8 cellular contexts compared by ENCODE assay signal in the genomic region with DNA sequence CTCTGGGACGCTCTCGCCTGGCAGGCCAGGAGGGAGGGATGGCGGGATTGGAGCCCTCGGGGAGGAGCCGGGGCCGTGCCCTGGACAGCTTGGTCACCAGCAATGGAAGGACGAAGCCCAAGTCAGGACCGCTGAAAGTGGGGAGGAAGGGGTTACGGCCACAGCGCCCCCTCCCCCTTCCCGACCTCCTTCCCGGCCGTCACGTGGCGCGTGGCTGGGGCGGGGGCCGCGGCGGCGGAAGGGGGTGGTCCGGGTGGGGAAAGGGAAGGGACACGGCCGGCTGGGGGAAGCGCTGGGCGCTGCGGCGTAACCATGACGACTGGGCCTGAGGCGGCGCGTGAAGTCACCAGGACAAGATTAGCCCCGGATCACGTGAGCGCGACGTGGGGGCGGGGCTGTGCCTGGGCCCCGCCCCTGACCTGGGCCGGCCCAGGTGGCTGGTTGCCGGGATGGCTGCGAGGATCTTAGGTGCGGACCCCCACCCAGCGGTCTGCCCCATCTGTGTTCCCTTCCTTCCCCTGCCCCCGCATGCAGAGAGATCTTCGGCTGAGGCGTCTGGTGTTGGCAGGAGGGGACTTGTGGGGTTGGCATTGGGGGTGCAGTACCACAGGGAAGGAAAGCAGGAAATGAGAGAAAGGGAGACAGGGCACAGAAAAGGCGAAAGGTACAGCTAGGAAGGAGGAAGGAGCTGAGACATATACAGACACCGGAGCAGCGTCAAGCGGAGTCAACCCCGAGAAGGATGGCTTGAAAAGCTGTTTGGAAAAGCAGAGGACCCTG. TPM values are rescaled to one million over a fixed set of nuclear protein-coding genes. Genes with fewer than 3 reads are reported as not detected.
DNase-seq lines count a peak whose midpoint lies in the region; ATAC-seq lines count a peak whose summit lies in the region.

No MANE protein-coding gene starts in this region.

- H3K36me3 ChIP-seq in ectodermal cell (ENCODE audit: control insufficient read depth, insufficient read depth, low read length) = no peaks in the 10 kb centered on the region

- H3K27ac ChIP-seq in ectodermal cell (ENCODE audit: insufficient read depth, low read depth, low read length, poor library complexity, severe bottlenecking) = peak overlapping the region; percentile 80

- DNase-seq in C1 segment of cervical spinal cord (lab: John Stamatoyannopoulos, UW) = peak; percentile 56 to 97 (median 87)
- peak; percentile 93 for DNase-seq in NCI-H774 (lab: John Stamatoyannopoulos, UW)
- peak; percentile 54 to 80 for DNase-seq in activated CD8-positive, alpha-beta memory T cell treated with anti-CD3 and anti-CD28 coated beads for 1 hour (ENCODE audit: extremely low read depth in 1 of 2, low read depth in 1 of 2)
- peak; percentile 91 to 96 for DNase-seq in lung microvascular endothelial cell (ENCODE audit: low read depth in 2 of 2)
- peak; percentile 71 to 84 (median 72) for DNase-seq in stimulated activated CD4-positive, alpha-beta T cell treated with anti-CD3 and anti-CD28 coated beads, TNF-alpha, amount 100 ng/mL, for 24 hours (ENCODE audit: low read depth in 3 of 3)

- no peaks in the 10 kb centered on the region for H3K9me3 ChIP-seq in ectodermal cell (ENCODE audit: control insufficient read depth, low read length)

- no peaks in the 10 kb centered on the region for H3K27me3 ChIP-seq in ectodermal cell (ENCODE audit: control insufficient read depth, insufficient read depth, low read length, poor library complexity, severe bottlenecking)

- H3K4me1 ChIP-seq in ectodermal cell (ENCODE audit: control insufficient read depth, insufficient read depth, low read length) = peaks cover 30% of the 10 kb centered on the region

- 2% methylated on average over 52 of the region's 52 CpGs for WGBS in ectodermal cell, 2 experiments

- ATAC-seq in GM19372 (IDR thresholded peaks at IDR 0.05; ENCODE audit: low read depth, unreplicated experiment) (peak; percentile 95), HG03558 (IDR thresholded peaks at IDR 0.05; ENCODE audit: extremely low read depth, unreplicated experiment) (peak; percentile 81)

- H3K4me3 ChIP-seq in ectodermal cell (ENCODE audit: insufficient read depth, low read depth, low read length) = peak overlapping the region; percentile 48

RNA-seq across cellular contexts. Expression of a gene that starts 6.2 kb away (rescaled TPM):
- polyA plus RNA-seq in ectodermal cell (2013, experiment 1 of 4) = 37.2 TPM
- polyA plus RNA-seq in ectodermal cell (2013, experiment 2 of 4) = 47.8 TPM
- 30.2 TPM for polyA plus RNA-seq in ectodermal cell (2013, experiment 3 of 4)
- polyA plus RNA-seq in ectodermal cell (2013, experiment 4 of 4) = 44.4 TPM
- total RNA-seq in lung microvascular endothelial cell = 2.4 and 5.7 TPM in 2 replicates

RNA-seq across cellular contexts. Expression of a gene that starts 8.1 kb away (rescaled TPM):
- 69.3 TPM for polyA plus RNA-seq in ectodermal cell (2013, experiment 1 of 4)
- 75.1 TPM for polyA plus RNA-seq in ectodermal cell (2013, experiment 2 of 4)
- polyA plus RNA-seq in ectodermal cell (2013, experiment 3 of 4) = 57.8 TPM
- 67.6 TPM for polyA plus RNA-seq in ectodermal cell (2013, experiment 4 of 4)
- 33.1 and 36.1 TPM in 2 replicates for total RNA-seq in lung microvascular endothelial cell

RNA-seq across cellular contexts. Expression of a gene that starts 14.3 kb away (rescaled TPM):
- not detected for polyA plus RNA-seq in ectodermal cell (2013, experiment 1 of 4)
- polyA plus RNA-seq in ectodermal cell (2013, experiment 2 of 4) = not detected
- polyA plus RNA-seq in ectodermal cell (2013, experiment 3 of 4) = 0.91 TPM
- polyA plus RNA-seq in ectodermal cell (2013, experiment 4 of 4) = not detected
- total RNA-seq in lung microvascular endothelial cell = not detected in 2 replicates

RNA-seq across cellular contexts. Expression of a gene that starts 41.1 kb away (rescaled TPM):
- polyA plus RNA-seq in ectodermal cell (2013, experiment 1 of 4) = 1,275 TPM
- polyA plus RNA-seq in ectodermal cell (2013, experiment 2 of 4) = 1,285 TPM
- polyA plus RNA-seq in ectodermal cell (2013, experiment 3 of 4) = 933 TPM
- 1,049 TPM for polyA plus RNA-seq in ectodermal cell (2013, experiment 4 of 4)
- total RNA-seq in lung microvascular endothelial cell = 299 TPM in 2 replicates

RNA-seq across cellular contexts. Expression of a gene that starts 51.5 kb away (rescaled TPM):
- polyA plus RNA-seq in ectodermal cell (2013, experiment 1 of 4) = 92.2 TPM
- 99.3 TPM for polyA plus RNA-seq in ectodermal cell (2013, experiment 2 of 4)
- polyA plus RNA-seq in ectodermal cell (2013, experiment 3 of 4) = 75.8 TPM
- 91.5 TPM for polyA plus RNA-seq in ectodermal cell (2013, experiment 4 of 4)
- total RNA-seq in lung microvascular endothelial cell = 14.1 and 17.9 TPM in 2 replicates

Comparison
In these comparisons a context has a peak if more than half of its experiments do, and no peak if none do; other contexts are left out.
1. Peak in every context shown above with its lines: DNase-seq, ATAC-seq, H3K4me3 ChIP-seq and H3K27ac ChIP-seq.